In the genomic region with DNA sequence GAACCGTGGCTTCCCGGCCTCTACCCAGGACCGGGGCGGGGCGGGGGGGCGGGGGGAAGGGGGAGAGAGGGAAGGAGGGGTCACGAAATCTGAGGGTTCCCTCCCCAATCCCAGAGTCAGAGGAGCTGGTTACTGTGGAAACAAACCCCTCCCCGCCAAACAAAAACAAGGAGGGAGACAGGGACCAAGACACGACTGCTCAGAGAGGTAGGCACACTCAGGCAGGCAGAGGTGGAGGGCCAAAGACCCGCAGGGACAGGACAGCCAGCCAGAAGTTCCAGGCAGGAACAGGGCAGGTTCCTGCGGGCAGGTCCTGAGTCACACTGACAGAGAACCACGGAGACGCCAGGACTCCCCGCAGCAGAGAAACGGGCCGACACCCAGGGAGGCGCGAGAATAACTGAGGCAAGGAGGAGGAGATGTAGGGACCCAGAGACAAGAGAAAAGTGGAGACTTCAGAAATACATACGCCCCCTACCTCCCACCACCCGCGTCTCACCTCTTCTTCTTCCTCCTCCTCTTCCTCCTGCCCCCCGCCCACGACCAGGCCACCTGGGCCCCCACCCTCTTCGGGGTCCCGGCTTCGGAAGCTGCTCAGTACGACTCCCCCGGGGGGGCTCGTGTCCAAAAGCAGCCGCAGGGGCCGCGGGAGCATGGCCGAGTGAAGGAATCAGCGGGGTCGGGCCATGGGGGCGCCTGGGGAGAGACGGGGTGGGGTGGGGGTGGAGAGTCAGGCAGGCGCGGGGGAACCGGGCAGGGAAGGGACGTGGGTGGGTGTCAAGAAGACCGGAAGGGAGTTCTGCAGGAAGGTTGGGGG, we compare ENCODE assay signal across 1 cellular context.
TF ChIP-seq lines count a peak whose summit lies in the region.

No MANE protein-coding gene starts in this region.

TF ChIP-seq in HepG2, 621 proteins besides CTCF, POLR2A, EP300 and RAD21 (continued from another document and continues in another):
- TF ChIP-seq, protein P1, sequence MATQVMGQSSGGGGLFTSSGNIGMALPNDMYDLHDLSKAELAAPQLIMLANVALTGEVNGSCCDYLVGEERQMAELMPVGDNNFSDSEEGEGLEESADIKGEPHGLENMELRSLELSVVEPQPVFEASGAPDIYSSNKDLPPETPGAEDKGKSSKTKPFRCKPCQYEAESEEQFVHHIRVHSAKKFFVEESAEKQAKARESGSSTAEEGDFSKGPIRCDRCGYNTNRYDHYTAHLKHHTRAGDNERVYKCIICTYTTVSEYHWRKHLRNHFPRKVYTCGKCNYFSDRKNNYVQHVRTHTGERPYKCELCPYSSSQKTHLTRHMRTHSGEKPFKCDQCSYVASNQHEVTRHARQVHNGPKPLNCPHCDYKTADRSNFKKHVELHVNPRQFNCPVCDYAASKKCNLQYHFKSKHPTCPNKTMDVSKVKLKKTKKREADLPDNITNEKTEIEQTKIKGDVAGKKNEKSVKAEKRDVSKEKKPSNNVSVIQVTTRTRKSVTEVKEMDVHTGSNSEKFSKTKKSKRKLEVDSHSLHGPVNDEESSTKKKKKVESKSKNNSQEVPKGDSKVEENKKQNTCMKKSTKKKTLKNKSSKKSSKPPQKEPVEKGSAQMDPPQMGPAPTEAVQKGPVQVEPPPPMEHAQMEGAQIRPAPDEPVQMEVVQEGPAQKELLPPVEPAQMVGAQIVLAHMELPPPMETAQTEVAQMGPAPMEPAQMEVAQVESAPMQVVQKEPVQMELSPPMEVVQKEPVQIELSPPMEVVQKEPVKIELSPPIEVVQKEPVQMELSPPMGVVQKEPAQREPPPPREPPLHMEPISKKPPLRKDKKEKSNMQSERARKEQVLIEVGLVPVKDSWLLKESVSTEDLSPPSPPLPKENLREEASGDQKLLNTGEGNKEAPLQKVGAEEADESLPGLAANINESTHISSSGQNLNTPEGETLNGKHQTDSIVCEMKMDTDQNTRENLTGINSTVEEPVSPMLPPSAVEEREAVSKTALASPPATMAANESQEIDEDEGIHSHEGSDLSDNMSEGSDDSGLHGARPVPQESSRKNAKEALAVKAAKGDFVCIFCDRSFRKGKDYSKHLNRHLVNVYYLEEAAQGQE (IDR thresholded peaks at IDR 0.05; ENCODE audit: borderline replicate concordance in 1 of 2, low read depth in 1 of 2, low read length in 2 of 2) = no peak
- TF ChIP-seq ZNF121 (CRISPR knock-in tag; IDR thresholded peaks at IDR 0.05) (no peak), ZNF225 (CRISPR knock-in tag; IDR thresholded peaks at IDR 0.05) (no peak), HOXD1 (CRISPR knock-in tag; IDR thresholded peaks at IDR 0.05) (no peak), TIGD3 (CRISPR knock-in tag; IDR thresholded peaks at IDR 0.05; ENCODE audit: borderline replicate concordance) (no peak), ZBTB34 (CRISPR knock-in tag; IDR thresholded peaks at IDR 0.05) (0 out of 2 replicates have a peak, but pooled peaks have one; percentile 14), NFE2 (CRISPR knock-in tag; IDR thresholded peaks at IDR 0.05) (no peak), FOSL2 (CRISPR knock-in tag; IDR thresholded peaks at IDR 0.05) (no peak), SMC3 (IDR thresholded peaks at IDR 0.05; ENCODE audit: low read length) (no peak), TEAD3 (CRISPR knock-in tag; optimal IDR thresholded peaks at IDR 0.05; ENCODE audit: borderline replicate concordance) (no peak), ZNF737 (CRISPR knock-in tag; IDR thresholded peaks at IDR 0.05; ENCODE audit: borderline replicate concordance) (no peak), ZFYVE20 (CRISPR knock-in tag; IDR thresholded peaks at IDR 0.05; ENCODE audit: borderline replicate concordance, low read depth) (no peak), FOXJ3 (CRISPR knock-in tag; IDR thresholded peaks at IDR 0.05; ENCODE audit: borderline replicate concordance) (no peak), HES4 (CRISPR knock-in tag; IDR thresholded peaks at IDR 0.05; ENCODE audit: borderline replicate concordance) (no peak), ZBTB38 (CRISPR knock-in tag; IDR thresholded peaks at IDR 0.05) (no peak), RFX3 (CRISPR knock-in tag; IDR thresholded peaks at IDR 0.05) (peak; percentile 36; the same call in 1 of the 2 replicates), ZNF772 (CRISPR knock-in tag; IDR thresholded peaks at IDR 0.05) (no peak), MYC (CRISPR knock-in tag; IDR thresholded peaks at IDR 0.05; ENCODE audit: borderline replicate concordance) (no peak), ZBTB7A (CRISPR knock-in tag; IDR thresholded peaks at IDR 0.05) (no peak), ZMYM3 (CRISPR knock-in tag; IDR thresholded peaks at IDR 0.05) (0 out of 2 replicates have a peak, but pooled peaks have one; percentile 19), SP1 (IDR thresholded peaks at IDR 0.05) (no peak), SP1 (CRISPR knock-in tag; IDR thresholded peaks at IDR 0.05) (0 out of 2 replicates have a peak, but pooled peaks have one; percentile 34), SIN3A (IDR thresholded peaks at IDR 0.05; ENCODE audit: borderline replicate concordance, low read depth, low read length) (peak; percentile 80), SNAPC2 (CRISPR knock-in tag; IDR thresholded peaks at IDR 0.05) (no peak), PTBP1 (IDR thresholded peaks at IDR 0.05; ENCODE audit: low read depth, low read length, poor library complexity, severe bottlenecking) (no peak), NFKB2 (CRISPR knock-in tag; IDR thresholded peaks at IDR 0.05; ENCODE audit: borderline replicate concordance) (no peak), NONO (IDR thresholded peaks at IDR 0.05) (no peak), NONO (CRISPR knock-in tag; conservative IDR thresholded peaks at IDR 0.05) (no peak), ZNF331 (CRISPR knock-in tag; IDR thresholded peaks at IDR 0.05) (no peak), NCOR1 (IDR thresholded peaks at IDR 0.05; ENCODE audit: borderline replicate concordance, low read length) (no peak), ZNF354B (CRISPR knock-in tag; IDR thresholded peaks at IDR 0.05) (no peak), ZMAT3 (CRISPR knock-in tag; conservative IDR thresholded peaks at IDR 0.05) (no peak)
- TF ChIP-seq, protein P2, sequence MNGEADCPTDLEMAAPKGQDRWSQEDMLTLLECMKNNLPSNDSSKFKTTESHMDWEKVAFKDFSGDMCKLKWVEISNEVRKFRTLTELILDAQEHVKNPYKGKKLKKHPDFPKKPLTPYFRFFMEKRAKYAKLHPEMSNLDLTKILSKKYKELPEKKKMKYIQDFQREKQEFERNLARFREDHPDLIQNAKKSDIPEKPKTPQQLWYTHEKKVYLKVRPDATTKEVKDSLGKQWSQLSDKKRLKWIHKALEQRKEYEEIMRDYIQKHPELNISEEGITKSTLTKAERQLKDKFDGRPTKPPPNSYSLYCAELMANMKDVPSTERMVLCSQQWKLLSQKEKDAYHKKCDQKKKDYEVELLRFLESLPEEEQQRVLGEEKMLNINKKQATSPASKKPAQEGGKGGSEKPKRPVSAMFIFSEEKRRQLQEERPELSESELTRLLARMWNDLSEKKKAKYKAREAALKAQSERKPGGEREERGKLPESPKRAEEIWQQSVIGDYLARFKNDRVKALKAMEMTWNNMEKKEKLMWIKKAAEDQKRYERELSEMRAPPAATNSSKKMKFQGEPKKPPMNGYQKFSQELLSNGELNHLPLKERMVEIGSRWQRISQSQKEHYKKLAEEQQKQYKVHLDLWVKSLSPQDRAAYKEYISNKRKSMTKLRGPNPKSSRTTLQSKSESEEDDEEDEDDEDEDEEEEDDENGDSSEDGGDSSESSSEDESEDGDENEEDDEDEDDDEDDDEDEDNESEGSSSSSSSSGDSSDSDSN (CRISPR knock-in tag; IDR thresholded peaks at IDR 0.05) = 0 out of 2 replicates have a peak, but pooled peaks have one; percentile 15
- TF ChIP-seq, protein P3, sequence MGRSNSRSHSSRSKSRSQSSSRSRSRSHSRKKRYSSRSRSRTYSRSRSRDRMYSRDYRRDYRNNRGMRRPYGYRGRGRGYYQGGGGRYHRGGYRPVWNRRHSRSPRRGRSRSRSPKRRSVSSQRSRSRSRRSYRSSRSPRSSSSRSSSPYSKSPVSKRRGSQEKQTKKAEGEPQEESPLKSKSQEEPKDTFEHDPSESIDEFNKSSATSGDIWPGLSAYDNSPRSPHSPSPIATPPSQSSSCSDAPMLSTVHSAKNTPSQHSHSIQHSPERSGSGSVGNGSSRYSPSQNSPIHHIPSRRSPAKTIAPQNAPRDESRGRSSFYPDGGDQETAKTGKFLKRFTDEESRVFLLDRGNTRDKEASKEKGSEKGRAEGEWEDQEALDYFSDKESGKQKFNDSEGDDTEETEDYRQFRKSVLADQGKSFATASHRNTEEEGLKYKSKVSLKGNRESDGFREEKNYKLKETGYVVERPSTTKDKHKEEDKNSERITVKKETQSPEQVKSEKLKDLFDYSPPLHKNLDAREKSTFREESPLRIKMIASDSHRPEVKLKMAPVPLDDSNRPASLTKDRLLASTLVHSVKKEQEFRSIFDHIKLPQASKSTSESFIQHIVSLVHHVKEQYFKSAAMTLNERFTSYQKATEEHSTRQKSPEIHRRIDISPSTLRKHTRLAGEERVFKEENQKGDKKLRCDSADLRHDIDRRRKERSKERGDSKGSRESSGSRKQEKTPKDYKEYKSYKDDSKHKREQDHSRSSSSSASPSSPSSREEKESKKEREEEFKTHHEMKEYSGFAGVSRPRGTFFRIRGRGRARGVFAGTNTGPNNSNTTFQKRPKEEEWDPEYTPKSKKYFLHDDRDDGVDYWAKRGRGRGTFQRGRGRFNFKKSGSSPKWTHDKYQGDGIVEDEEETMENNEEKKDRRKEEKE (IDR thresholded peaks at IDR 0.05) = no peak
- TF ChIP-seq, protein P4, sequence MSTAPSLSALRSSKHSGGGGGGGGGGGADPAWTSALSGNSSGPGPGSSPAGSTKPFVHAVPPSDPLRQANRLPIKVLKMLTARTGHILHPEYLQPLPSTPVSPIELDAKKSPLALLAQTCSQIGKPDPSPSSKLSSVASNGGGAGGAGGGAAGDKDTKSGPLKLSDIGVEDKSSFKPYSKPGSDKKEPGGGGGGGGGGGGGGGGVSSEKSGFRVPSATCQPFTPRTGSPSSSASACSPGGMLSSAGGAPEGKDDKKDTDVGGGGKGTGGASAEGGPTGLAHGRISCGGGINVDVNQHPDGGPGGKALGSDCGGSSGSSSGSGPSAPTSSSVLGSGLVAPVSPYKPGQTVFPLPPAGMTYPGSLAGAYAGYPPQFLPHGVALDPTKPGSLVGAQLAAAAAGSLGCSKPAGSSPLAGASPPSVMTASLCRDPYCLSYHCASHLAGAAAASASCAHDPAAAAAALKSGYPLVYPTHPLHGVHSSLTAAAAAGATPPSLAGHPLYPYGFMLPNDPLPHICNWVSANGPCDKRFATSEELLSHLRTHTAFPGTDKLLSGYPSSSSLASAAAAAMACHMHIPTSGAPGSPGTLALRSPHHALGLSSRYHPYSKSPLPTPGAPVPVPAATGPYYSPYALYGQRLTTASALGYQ (CRISPR knock-in tag; IDR thresholded peaks at IDR 0.05) = no peak
- TF ChIP-seq, protein P5, sequence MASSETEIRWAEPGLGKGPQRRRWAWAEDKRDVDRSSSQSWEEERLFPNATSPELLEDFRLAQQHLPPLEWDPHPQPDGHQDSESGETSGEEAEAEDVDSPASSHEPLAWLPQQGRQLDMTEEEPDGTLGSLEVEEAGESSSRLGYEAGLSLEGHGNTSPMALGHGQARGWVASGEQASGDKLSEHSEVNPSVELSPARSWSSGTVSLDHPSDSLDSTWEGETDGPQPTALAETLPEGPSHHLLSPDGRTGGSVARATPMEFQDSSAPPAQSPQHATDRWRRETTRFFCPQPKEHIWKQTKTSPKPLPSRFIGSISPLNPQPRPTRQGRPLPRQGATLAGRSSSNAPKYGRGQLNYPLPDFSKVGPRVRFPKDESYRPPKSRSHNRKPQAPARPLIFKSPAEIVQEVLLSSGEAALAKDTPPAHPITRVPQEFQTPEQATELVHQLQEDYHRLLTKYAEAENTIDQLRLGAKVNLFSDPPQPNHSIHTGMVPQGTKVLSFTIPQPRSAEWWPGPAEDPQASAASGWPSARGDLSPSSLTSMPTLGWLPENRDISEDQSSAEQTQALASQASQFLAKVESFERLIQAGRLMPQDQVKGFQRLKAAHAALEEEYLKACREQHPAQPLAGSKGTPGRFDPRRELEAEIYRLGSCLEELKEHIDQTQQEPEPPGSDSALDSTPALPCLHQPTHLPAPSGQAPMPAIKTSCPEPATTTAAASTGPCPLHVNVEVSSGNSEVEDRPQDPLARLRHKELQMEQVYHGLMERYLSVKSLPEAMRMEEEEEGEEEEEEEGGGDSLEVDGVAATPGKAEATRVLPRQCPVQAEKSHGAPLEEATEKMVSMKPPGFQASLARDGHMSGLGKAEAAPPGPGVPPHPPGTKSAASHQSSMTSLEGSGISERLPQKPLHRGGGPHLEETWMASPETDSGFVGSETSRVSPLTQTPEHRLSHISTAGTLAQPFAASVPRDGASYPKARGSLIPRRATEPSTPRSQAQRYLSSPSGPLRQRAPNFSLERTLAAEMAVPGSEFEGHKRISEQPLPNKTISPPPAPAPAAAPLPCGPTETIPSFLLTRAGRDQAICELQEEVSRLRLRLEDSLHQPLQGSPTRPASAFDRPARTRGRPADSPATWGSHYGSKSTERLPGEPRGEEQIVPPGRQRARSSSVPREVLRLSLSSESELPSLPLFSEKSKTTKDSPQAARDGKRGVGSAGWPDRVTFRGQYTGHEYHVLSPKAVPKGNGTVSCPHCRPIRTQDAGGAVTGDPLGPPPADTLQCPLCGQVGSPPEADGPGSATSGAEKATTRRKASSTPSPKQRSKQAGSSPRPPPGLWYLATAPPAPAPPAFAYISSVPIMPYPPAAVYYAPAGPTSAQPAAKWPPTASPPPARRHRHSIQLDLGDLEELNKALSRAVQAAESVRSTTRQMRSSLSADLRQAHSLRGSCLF (CRISPR knock-in tag; IDR thresholded peaks at IDR 0.05; ENCODE audit: borderline replicate concordance) = no peak
- TF ChIP-seq, protein P6, sequence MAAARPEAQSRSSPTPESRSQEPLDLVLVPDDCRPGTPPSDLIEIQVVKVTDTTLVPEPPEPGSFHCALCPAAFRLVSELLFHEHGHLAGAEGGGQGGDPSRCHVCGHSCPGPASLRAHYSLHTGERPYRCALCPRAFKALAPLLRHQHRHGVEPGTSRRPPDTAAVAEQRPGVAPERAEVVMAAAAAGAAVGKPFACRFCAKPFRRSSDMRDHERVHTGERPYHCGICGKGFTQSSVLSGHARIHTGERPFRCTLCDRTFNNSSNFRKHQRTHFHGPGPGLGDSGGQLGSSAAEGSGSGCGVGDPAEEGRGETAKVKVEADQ (CRISPR knock-in tag; IDR thresholded peaks at IDR 0.05; ENCODE audit: borderline replicate concordance) = no peak
